Comparison of ENCODE assay signal across 17 cellular contexts in the genomic region with DNA sequence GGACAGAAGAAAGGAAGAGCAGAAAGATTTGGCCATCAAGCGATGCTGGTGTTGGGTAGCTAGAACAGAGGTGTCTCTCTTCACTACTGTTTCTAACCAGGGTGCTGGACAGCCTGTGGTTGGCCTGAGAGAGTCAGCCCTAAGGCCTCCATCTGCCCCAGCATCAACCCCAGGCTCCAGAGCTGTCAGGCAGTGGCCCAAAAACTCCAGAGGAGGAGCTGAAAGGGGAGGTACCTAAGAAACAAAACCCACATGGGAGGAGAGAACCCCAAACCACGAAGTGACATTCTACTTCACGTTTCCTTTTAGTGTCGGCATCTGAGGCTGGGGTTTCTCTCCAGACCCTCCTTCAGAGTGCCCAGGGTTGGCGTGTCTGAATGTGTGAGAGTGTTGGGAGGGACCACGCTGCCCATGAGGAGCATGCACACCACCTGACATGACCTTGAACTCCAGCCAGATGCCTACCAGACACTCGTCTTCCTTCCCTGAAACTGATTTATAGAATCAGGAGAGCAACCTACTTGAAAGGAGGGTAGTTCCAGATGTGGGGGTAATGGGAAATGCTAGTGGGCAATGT.
DNase-seq lines count a peak whose midpoint lies in the region; ATAC-seq and TF ChIP-seq lines count a peak whose summit lies in the region.
"Had no signal": no experiment of that assay in that cellular context is flagged by ENCODE, and none has a peak within 500 bp of the region (broad histone marks: within the 10 kb centered on the region; RNA-seq: fewer than 3 reads in every experiment).

No MANE protein-coding gene starts in this region.

- peaks cover 15 to 77% (median 47%) of the 10 kb centered on the region in 9 donors for H3K4me1 ChIP-seq in heart right ventricle

- intact Hi-C loops in heart right ventricle (cut with DNase I) (no loop called here), Right ventricle myocardium inferior (cut with DNase I) (no loop called here)

- H3K36me3 ChIP-seq in heart right ventricle, result peaks cover 0 to 11% (median 0%) of the 10 kb centered on the region in 9 donors

- H3K4me1 Mint-ChIP-seq in activated CD8-positive, alpha-beta T cell treated with anti-CD3 and anti-CD28 coated beads, Interleukin-2, amount 10 ng/mL, durations not matched to agents 7 days and 5 days (ENCODE audit: low read depth), result peaks cover 35% of the 10 kb centered on the region
- peaks cover 17% of the 10 kb centered on the region for H3K4me1 Mint-ChIP-seq in type B pancreatic cell (ENCODE audit: unreplicated experiment)

- peaks cover 5% of the 10 kb centered on the region for H3K27me3 Mint-ChIP-seq in activated CD8-positive, alpha-beta T cell treated with anti-CD3 and anti-CD28 coated beads, Interleukin-2, amount 10 ng/mL, durations not matched to agents 7 days and 5 days (ENCODE audit: low read depth)
- peaks cover 54% of the 10 kb centered on the region for H3K27me3 Mint-ChIP-seq in type B pancreatic cell
- H3K27me3 Mint-ChIP-seq: CD4-positive, alpha-beta T cell had no signal

- H3K4me3 Mint-ChIP-seq in activated CD8-positive, alpha-beta T cell treated with anti-CD3 and anti-CD28 coated beads, Interleukin-2, amount 10 ng/mL, durations not matched to agents 7 days and 5 days, result no peak overlapping the region
- H3K4me3 Mint-ChIP-seq in type B pancreatic cell, result no peak overlapping the region
- H3K4me3 Mint-ChIP-seq: B cell; CD4-positive, alpha-beta T cell; H9 had no signal

- H3K27me3 ChIP-seq in heart right ventricle, result no peaks in the 10 kb centered on the region

- no peaks in the 10 kb centered on the region for H3K9me3 ChIP-seq in heart right ventricle

- ATAC-seq in heart right ventricle (peak in 5 of 8 donors; percentile 34 to 66 (median 40)), Right ventricle myocardium inferior (no peak), left lobe of liver (peak; percentile 42), GM18505 (IDR thresholded peaks at IDR 0.05; ENCODE audit: unreplicated experiment) (no peak)
- peak; percentile 53 for ATAC-seq in activated CD8-positive, alpha-beta T cell treated with anti-CD3 and anti-CD28 coated beads, Interleukin-2, amount 10 ng/mL, durations not matched to agents 7 days and 5 days

- H3K9me3 Mint-ChIP-seq in activated CD8-positive, alpha-beta T cell treated with anti-CD3 and anti-CD28 coated beads, Interleukin-2, amount 10 ng/mL, durations not matched to agents 7 days and 5 days (ENCODE audit: insufficient read depth), result no peaks in the 10 kb centered on the region
- no peaks in the 10 kb centered on the region for H3K9me3 Mint-ChIP-seq in type B pancreatic cell
- H3K9me3 Mint-ChIP-seq: CD4-positive, alpha-beta T cell; H9 had no signal

- peak overlapping the region; percentile 60 for H3K27ac Mint-ChIP-seq in activated CD8-positive, alpha-beta T cell treated with anti-CD3 and anti-CD28 coated beads, Interleukin-2, amount 10 ng/mL, durations not matched to agents 7 days and 5 days
- H3K27ac Mint-ChIP-seq in type B pancreatic cell, result no peak overlapping the region
- H3K27ac Mint-ChIP-seq: B cell; CD4-positive, alpha-beta T cell; H9 had no signal

- peaks cover 2% of the 10 kb centered on the region for H3K36me3 Mint-ChIP-seq in activated CD8-positive, alpha-beta T cell treated with anti-CD3 and anti-CD28 coated beads, Interleukin-2, amount 10 ng/mL, durations not matched to agents 7 days and 5 days (ENCODE audit: low read depth)
- no peaks in the 10 kb centered on the region for H3K36me3 Mint-ChIP-seq in type B pancreatic cell

- POLR2A ChIA-PET in activated CD8-positive, alpha-beta T cell treated with anti-CD3 and anti-CD28 coated beads, Interleukin-2, amount 10 ng/mL, durations not matched to agents 7 days and 5 days (lab: Charles Lee), result interaction anchor here (0.6 kb wide), 1 partner anchor 9 kb away, joined by 3 read pairs; no protein-coding TSS in a partner anchor

- TF ChIP-seq CTCF in heart right ventricle (IDR thresholded peaks at IDR 0.05) (no peak), type B pancreatic cell (conservative IDR thresholded peaks at IDR 0.05) (no peak)

- TF ChIP-seq POLR2A in GM18505 (IDR thresholded peaks at IDR 0.05; ENCODE audit: borderline replicate concordance, extremely low read depth, insufficient read depth, insufficient read length), result no peak

- no peak for DNase-seq in heart right ventricle
- DNase-seq in Right ventricle myocardium inferior (ENCODE audit: missing footprints), result no peak
- DNase-seq in activated CD8-positive, alpha-beta T cell treated with anti-CD3 and anti-CD28 coated beads, Interleukin-2, amount 10 ng/mL, durations not matched to agents 7 days and 5 days, result peak; percentile 25
- DNase-seq in left lobe of liver (ENCODE audit: low spot score), result no peak
- DNase-seq in retina, result no peak
- no peak for DNase-seq in type B pancreatic cell (ENCODE audit: extremely low spot score, unreplicated experiment)
- DNase-seq: ACHN; CD4-positive, alpha-beta T cell; DND-41; H9; Kasumi-1; NCI-H187 treated with DMSO at 0.1 percent for 48 hours; NCI-H446; NCI-H748 treated with DMSO at 0.1 percent for 48 hours; PC-9 had no signal

- 55 to 71% methylated on average over 7 of the region's 7 CpGs for WGBS in heart right ventricle, 2 donors

- CTCF ChIA-PET in activated CD8-positive, alpha-beta T cell treated with anti-CD3 and anti-CD28 coated beads, Interleukin-2, amount 10 ng/mL, durations not matched to agents 7 days and 5 days (lab: Charles Lee), result no interaction called here

- H3K27ac ChIP-seq in heart right ventricle, result peak overlapping the region in 1 of 10 donors; percentile 31
- H3K27ac ChIP-seq: PC-9 had no signal

- H3K4me3 ChIP-seq in heart right ventricle, result no peak overlapping the region
- H3K4me3 ChIP-seq: PC-9 had no signal

Comparison
In these comparisons a context has a peak if more than half of its experiments do, and no peak if none do; other contexts are left out.
1. ATAC-seq: peak in heart right ventricle (5 of 8), activated CD8-positive, alpha-beta T cell treated with anti-CD3 and anti-CD28 coated beads, Interleukin-2, amount 10 ng/mL, durations not matched to agents 7 days and 5 days (single experiment) and left lobe of liver (single experiment); none in Right ventricle myocardium inferior (single experiment) and GM18505 (single experiment).